Comparison of ENCODE assay signal across 7 cellular contexts in genomic region chr2:239934571-239935171, GRCh38.
DNase-seq lines count a peak whose midpoint lies in the region; ATAC-seq, FAIRE-seq and TF ChIP-seq lines count a peak whose summit lies in the region.

No MANE protein-coding gene starts in this region.

- DNase-seq in GM19239 (ENCODE audit: insufficient read length, low spot score): peak; percentile 50
- DNase-seq in NCI-H460 (ENCODE audit: extremely low read depth, low read depth): peak; percentile 23
- peak; percentile 71 for DNase-seq in activated CD8-positive, alpha-beta memory T cell treated with anti-CD3 and anti-CD28 coated beads for 24 hours
- peak; percentile 42 for DNase-seq in epithelial cell of esophagus (ENCODE audit: low read depth)
- peak; percentile 62 for DNase-seq in mucosa of gallbladder (ENCODE audit: low spot score)
- DNase-seq in stimulated activated naive CD8-positive, alpha-beta T cell treated with anti-CD3 and anti-CD28 coated beads, Interleukin-15, Interleukin-2, amounts not matched to agents 100 U/mL and 50 U/mL, for 24 hours: peak; percentile 65

- FAIRE-seq in GM19239 (lab: Jason Lieb, UNC): peak; percentile 76

- ATAC-seq in stimulated activated naive CD8-positive, alpha-beta T cell treated with anti-CD3 and anti-CD28 coated beads, Interleukin-15, Interleukin-2, amounts not matched to agents 100 U/mL and 50 U/mL, for 24 hours: peak; percentile 52
- ATAC-seq in GM18517 (IDR thresholded peaks at IDR 0.05; ENCODE audit: unreplicated experiment): no peak

- peak; percentile 55 for TF ChIP-seq CTCF in epithelial cell of esophagus (IDR thresholded peaks at IDR 0.05; ENCODE audit: insufficient read depth, low read depth, low read length, missing control alignments)

- no peak overlapping the region for H3K4me3 ChIP-seq in epithelial cell of esophagus (ENCODE audit: low read length)
